ENCODE assay signal across 8 cellular contexts in the genomic region with DNA sequence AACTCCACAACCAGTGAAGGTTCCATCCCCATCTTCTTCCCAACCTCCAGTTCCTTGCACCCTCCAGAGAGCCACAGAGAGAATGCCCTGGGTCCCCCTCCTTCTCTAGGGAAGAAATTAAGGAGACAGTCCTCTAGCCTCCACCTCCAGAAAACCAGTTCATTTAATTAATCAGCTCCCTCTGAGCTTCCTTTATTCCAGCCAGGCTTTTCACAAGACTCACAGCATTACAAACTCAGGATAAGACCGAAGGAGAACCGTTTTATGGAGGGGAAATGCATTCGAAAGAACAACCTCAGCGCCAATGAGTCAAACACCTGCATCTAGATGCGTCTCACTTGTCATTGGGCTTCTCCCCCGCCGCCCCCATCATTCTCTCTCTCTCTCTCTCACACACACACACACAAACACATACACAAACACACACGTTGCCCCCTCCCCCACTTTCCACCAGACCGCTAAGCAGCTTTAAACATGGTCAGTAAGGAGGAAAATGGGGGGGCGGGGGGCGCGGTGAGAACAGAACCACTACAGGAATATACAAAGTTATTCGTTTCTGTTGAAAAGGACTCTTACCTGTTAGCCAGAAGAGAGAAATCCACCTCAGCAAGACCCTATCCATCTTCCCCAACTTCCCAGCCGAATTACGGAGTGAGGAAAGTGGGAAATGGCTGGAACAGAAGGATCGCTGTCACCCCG. TPM values are rescaled to one million over a fixed set of nuclear protein-coding genes. Genes with fewer than 3 reads are reported as not detected.
A peak's percentile ranks its signal among the peaks of the same experiment; 100 is the strongest.
DNase-seq lines count a peak whose midpoint lies in the region; ATAC-seq and TF ChIP-seq lines count a peak whose summit lies in the region.

No MANE protein-coding gene starts in this region.

- no peaks in the 10 kb centered on the region for H3K36me3 ChIP-seq in skeletal muscle satellite cell (ENCODE audit: insufficient read depth, low read length)

- peak overlapping the region; percentile 52 for H3K9ac ChIP-seq in skeletal muscle satellite cell (ENCODE audit: low read depth, low read length)

- peaks cover 69% of the 10 kb centered on the region for H3K27me3 ChIP-seq in skeletal muscle satellite cell (ENCODE audit: control insufficient read depth, insufficient read depth, low read length)

- no peaks in the 10 kb centered on the region for H3K9me3 ChIP-seq in skeletal muscle satellite cell (replicated peaks; ENCODE audit: low read length)

- TF ChIP-seq CTCF in CD14-positive monocyte (IDR thresholded peaks at IDR 0.05) (no peak), foreskin fibroblast (IDR thresholded peaks at IDR 0.05; ENCODE audit: low read depth, low read length) (no peak)

- peak; percentile 1 for ATAC-seq in HG03432 (IDR thresholded peaks at IDR 0.05; ENCODE audit: unreplicated experiment)
- peak; percentile 4 for ATAC-seq in activated CD8-positive, alpha-beta T cell treated with anti-CD3 and anti-CD28 coated beads, Interleukin-2, amount 10 ng/mL, durations not matched to agents 7 days and 5 days

- peaks cover 39% of the 10 kb centered on the region for H3K4me1 Mint-ChIP-seq in CD14-positive monocyte
- peaks cover 36% of the 10 kb centered on the region for H3K4me1 Mint-ChIP-seq in activated CD8-positive, alpha-beta T cell treated with anti-CD3 and anti-CD28 coated beads, Interleukin-2, amount 10 ng/mL, durations not matched to agents 7 days and 5 days (ENCODE audit: low read depth)

- DNase-seq in CD14-positive monocyte (ENCODE audit: low spot score), result no peak
- DNase-seq in activated CD8-positive, alpha-beta T cell treated with anti-CD3 and anti-CD28 coated beads, Interleukin-2, amount 10 ng/mL, durations not matched to agents 7 days and 5 days, result peak; percentile 38
- peak in 1 of 2 donors; percentile 16 for DNase-seq in foreskin fibroblast
- no peak for DNase-seq in SKM-1 treated with dmso at 0.1 percent for 144 hours (lab: John Stamatoyannopoulos, UW; ENCODE audit: unreplicated experiment)
- no peak for DNase-seq in cerebellum (ENCODE audit: low spot score)
- DNase-seq in Kasumi-1 (lab: John Stamatoyannopoulos, UW), result no peak

- H3K4me2 ChIP-seq in skeletal muscle satellite cell (ENCODE audit: low read length), result peak overlapping the region; percentile 99

- H3K4me3 Mint-ChIP-seq in CD14-positive monocyte, result peak overlapping the region; percentile 84 to 96
- H3K4me3 Mint-ChIP-seq in activated CD8-positive, alpha-beta T cell treated with anti-CD3 and anti-CD28 coated beads, Interleukin-2, amount 10 ng/mL, durations not matched to agents 7 days and 5 days, result peak overlapping the region; percentile 78

- H3K36me3 Mint-ChIP-seq in CD14-positive monocyte, result no peaks in the 10 kb centered on the region
- H3K36me3 Mint-ChIP-seq in activated CD8-positive, alpha-beta T cell treated with anti-CD3 and anti-CD28 coated beads, Interleukin-2, amount 10 ng/mL, durations not matched to agents 7 days and 5 days (ENCODE audit: low read depth), result no peaks in the 10 kb centered on the region

- H3K4me3 ChIP-seq in foreskin fibroblast (ENCODE audit: low read depth in 1 of 2, low read length in 2 of 2) (peak overlapping the region; percentile 34 to 53), skeletal muscle satellite cell (ENCODE audit: low read length) (peak overlapping the region; percentile 85)

- POLR2A ChIA-PET in activated CD8-positive, alpha-beta T cell treated with anti-CD3 and anti-CD28 coated beads, Interleukin-2, amount 10 ng/mL, durations not matched to agents 7 days and 5 days (lab: Charles Lee), result interaction anchor here (0.6 to 1.0 kb wide), 6 partner anchors 65 to 1897 kb away, joined by 3 to 6 read pairs (median 4); no protein-coding TSS in a partner anchor

- CTCF ChIA-PET in activated CD8-positive, alpha-beta T cell treated with anti-CD3 and anti-CD28 coated beads, Interleukin-2, amount 10 ng/mL, durations not matched to agents 7 days and 5 days (lab: Charles Lee), result interaction anchor here (1.5 to 2.2 kb wide), 5 partner anchors 64 to 84 kb away, joined by 4 to 12 read pairs (median 5); no protein-coding TSS in a partner anchor

- intact Hi-C loops in CD14-positive monocyte (cut with micrococcal nuclease), result no loop called here

- peaks cover 34 to 35% (median 35%) of the 10 kb centered on the region in 3 donors for H3K27me3 Mint-ChIP-seq in CD14-positive monocyte (ENCODE audit: low read depth in 3 of 3)
- peaks cover 37% of the 10 kb centered on the region for H3K27me3 Mint-ChIP-seq in activated CD8-positive, alpha-beta T cell treated with anti-CD3 and anti-CD28 coated beads, Interleukin-2, amount 10 ng/mL, durations not matched to agents 7 days and 5 days (ENCODE audit: low read depth)

- peaks cover 0 to 5% (median 0%) of the 10 kb centered on the region in 7 donors for H3K9me3 Mint-ChIP-seq in CD14-positive monocyte
- no peaks in the 10 kb centered on the region for H3K9me3 Mint-ChIP-seq in activated CD8-positive, alpha-beta T cell treated with anti-CD3 and anti-CD28 coated beads, Interleukin-2, amount 10 ng/mL, durations not matched to agents 7 days and 5 days (ENCODE audit: insufficient read depth)

- H3K27ac Mint-ChIP-seq in CD14-positive monocyte, result peak overlapping the region in 2 of 7 donors; percentile 2 to 55
- peak overlapping the region; percentile 36 for H3K27ac Mint-ChIP-seq in activated CD8-positive, alpha-beta T cell treated with anti-CD3 and anti-CD28 coated beads, Interleukin-2, amount 10 ng/mL, durations not matched to agents 7 days and 5 days

- H3K4me1 ChIP-seq in skeletal muscle satellite cell (ENCODE audit: control insufficient read depth, insufficient read depth, low read length), result peaks cover 13% of the 10 kb centered on the region

RNA-seq across cellular contexts. Expression of gene ILDR2, which starts 0.5 kb away (rescaled TPM):
- not detected for polyA plus RNA-seq in CD14-positive monocyte
- 1 to 10 TPM; 4.3 to 5.0 TPM for total RNA-seq in activated CD8-positive, alpha-beta T cell treated with anti-CD3 and anti-CD28 coated beads, Interleukin-2, amount 10 ng/mL, durations not matched to agents 7 days and 5 days
- 0.51 and 0.66 TPM in 2 replicates for total RNA-seq in skeletal muscle satellite cell (2012; rRNA removed)
- total RNA-seq in cerebellum, result 72.6 TPM

RNA-seq across cellular contexts. Expression of gene MAEL, which starts 14.3 kb away (rescaled TPM):
- polyA plus RNA-seq in CD14-positive monocyte, result not detected
- not detected for total RNA-seq in activated CD8-positive, alpha-beta T cell treated with anti-CD3 and anti-CD28 coated beads, Interleukin-2, amount 10 ng/mL, durations not matched to agents 7 days and 5 days
- total RNA-seq in skeletal muscle satellite cell (2012; rRNA removed), result not detected in 2 replicates
- total RNA-seq in cerebellum, result 2.8 TPM

Comparison
In these comparisons a context has a peak if more than half of its experiments do, and no peak if none do; other contexts are left out.
1. RNA of gene ILDR2, which starts 0.5 kb away (total RNA-seq): 72.6 TPM in cerebellum (single experiment); 4.3 to 5.0 TPM in activated CD8-positive, alpha-beta T cell treated with anti-CD3 and anti-CD28 coated beads, Interleukin-2, amount 10 ng/mL, durations not matched to agents 7 days and 5 days; every median in the first group is over 10 times any median in the second.